Comparison of ENCODE assay signal across 1 cellular context in the genomic region with DNA sequence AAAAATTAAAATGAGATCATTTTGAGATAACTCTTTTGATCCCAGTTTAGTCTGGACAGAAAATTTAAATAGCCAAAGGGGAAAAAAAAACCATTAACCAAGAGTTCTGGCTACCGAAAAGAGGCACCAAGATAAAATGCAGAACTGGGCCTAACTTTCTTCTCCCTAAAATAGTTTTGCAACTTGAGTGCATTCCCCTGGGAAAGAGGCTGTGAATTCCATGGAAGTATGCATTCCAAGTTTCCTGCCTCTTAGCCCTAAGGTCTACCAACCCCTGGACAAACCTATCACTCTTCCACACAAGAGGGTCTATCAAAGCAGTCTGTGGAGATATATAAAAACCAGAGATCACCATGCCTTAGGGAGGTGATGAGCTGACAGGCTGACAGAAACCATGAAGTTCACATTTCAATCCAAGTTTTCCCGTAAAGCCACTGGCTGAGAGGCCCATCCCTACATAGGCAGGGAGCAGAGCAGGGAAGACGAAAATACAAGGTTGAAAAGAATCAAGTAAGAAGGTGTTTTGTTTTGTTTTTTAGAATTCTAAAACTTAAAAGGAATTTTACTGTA.
TF ChIP-seq lines count a peak whose summit lies in the region.

No MANE protein-coding gene starts in this region.

TF ChIP-seq in WTC11, 78 proteins besides CTCF, POLR2A, EP300 and RAD21 (continued from another document):
- TF ChIP-seq ZNF416 (CRISPR knock-in tag; IDR thresholded peaks at IDR 0.05) (no peak), TEAD1 (CRISPR knock-in tag; IDR thresholded peaks at IDR 0.05) (no peak), ARID4B (CRISPR knock-in tag; IDR thresholded peaks at IDR 0.05; ENCODE audit: borderline replicate concordance) (no peak), OVOL2 (CRISPR knock-in tag; IDR thresholded peaks at IDR 0.05; ENCODE audit: borderline replicate concordance) (no peak), MXD4 (CRISPR knock-in tag; IDR thresholded peaks at IDR 0.05; ENCODE audit: borderline replicate concordance) (no peak)
- TF ChIP-seq, protein P1, sequence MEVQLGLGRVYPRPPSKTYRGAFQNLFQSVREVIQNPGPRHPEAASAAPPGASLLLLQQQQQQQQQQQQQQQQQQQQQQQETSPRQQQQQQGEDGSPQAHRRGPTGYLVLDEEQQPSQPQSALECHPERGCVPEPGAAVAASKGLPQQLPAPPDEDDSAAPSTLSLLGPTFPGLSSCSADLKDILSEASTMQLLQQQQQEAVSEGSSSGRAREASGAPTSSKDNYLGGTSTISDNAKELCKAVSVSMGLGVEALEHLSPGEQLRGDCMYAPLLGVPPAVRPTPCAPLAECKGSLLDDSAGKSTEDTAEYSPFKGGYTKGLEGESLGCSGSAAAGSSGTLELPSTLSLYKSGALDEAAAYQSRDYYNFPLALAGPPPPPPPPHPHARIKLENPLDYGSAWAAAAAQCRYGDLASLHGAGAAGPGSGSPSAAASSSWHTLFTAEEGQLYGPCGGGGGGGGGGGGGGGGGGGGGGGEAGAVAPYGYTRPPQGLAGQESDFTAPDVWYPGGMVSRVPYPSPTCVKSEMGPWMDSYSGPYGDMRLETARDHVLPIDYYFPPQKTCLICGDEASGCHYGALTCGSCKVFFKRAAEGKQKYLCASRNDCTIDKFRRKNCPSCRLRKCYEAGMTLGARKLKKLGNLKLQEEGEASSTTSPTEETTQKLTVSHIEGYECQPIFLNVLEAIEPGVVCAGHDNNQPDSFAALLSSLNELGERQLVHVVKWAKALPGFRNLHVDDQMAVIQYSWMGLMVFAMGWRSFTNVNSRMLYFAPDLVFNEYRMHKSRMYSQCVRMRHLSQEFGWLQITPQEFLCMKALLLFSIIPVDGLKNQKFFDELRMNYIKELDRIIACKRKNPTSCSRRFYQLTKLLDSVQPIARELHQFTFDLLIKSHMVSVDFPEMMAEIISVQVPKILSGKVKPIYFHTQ (CRISPR knock-in tag; IDR thresholded peaks at IDR 0.05) = no peak
